Comparison of ENCODE assay signal across 1 cellular context in genomic region chr3:134419214-134419965, GRCh38.
TF ChIP-seq lines count a peak whose summit lies in the region.

No MANE protein-coding gene starts in this region.

TF ChIP-seq in HepG2, 621 proteins besides CTCF, POLR2A, EP300 and RAD21 (continued from another document and continues in another):
- TF ChIP-seq STAG1 (CRISPR knock-in tag; IDR thresholded peaks at IDR 0.05) (no peak), MLLT10 (CRISPR knock-in tag; IDR thresholded peaks at IDR 0.05) (no peak), ZNF800 (CRISPR knock-in tag; IDR thresholded peaks at IDR 0.05) (no peak), PBX3 (CRISPR knock-in tag; IDR thresholded peaks at IDR 0.05; ENCODE audit: borderline replicate concordance) (no peak), BRCA1 (CRISPR knock-in tag; IDR thresholded peaks at IDR 0.05) (no peak), SNAPC2 (CRISPR knock-in tag; IDR thresholded peaks at IDR 0.05) (no peak), ZFYVE20 (CRISPR knock-in tag; IDR thresholded peaks at IDR 0.05; ENCODE audit: borderline replicate concordance, low read depth) (no peak), SNRNP70 (IDR thresholded peaks at IDR 0.05; ENCODE audit: low read depth, low read length) (no peak), ZNF441 (CRISPR knock-in tag; IDR thresholded peaks at IDR 0.05; ENCODE audit: borderline replicate concordance) (no peak), POLR2AphosphoS2 (IDR thresholded peaks at IDR 0.05; ENCODE audit: low read depth, low read length) (no peak), AFF4 (CRISPR knock-in tag; IDR thresholded peaks at IDR 0.05) (no peak), MYNN (CRISPR knock-in tag; IDR thresholded peaks at IDR 0.05; ENCODE audit: low read depth) (0 out of 2 replicates have a peak, but pooled peaks have one; percentile 74), DMAP1 (CRISPR knock-in tag; IDR thresholded peaks at IDR 0.05) (peak; percentile 40; the same call in 1 of the 2 replicates), ZNF75D (CRISPR knock-in tag; IDR thresholded peaks at IDR 0.05; ENCODE audit: borderline replicate concordance) (no peak), ZNF572 (CRISPR knock-in tag; IDR thresholded peaks at IDR 0.05) (no peak), NKX3-1 (CRISPR knock-in tag; IDR thresholded peaks at IDR 0.05) (no peak), ZNF564 (CRISPR knock-in tag; IDR thresholded peaks at IDR 0.05) (no peak), ZNF850 (CRISPR knock-in tag; conservative IDR thresholded peaks at IDR 0.05) (no peak), ZNF589 (CRISPR knock-in tag; conservative IDR thresholded peaks at IDR 0.05) (no peak; the same call in 1 of the 2 replicates), TEAD2 (CRISPR knock-in tag; IDR thresholded peaks at IDR 0.05) (no peak), ZNF124 (CRISPR knock-in tag; IDR thresholded peaks at IDR 0.05) (no peak), NR2F6 (IDR thresholded peaks at IDR 0.05) (peak; percentile 66), NR2F6 (CRISPR knock-in tag; IDR thresholded peaks at IDR 0.05) (peak; percentile 75), ZSCAN22 (CRISPR knock-in tag; IDR thresholded peaks at IDR 0.05) (no peak), SMARCC2 (IDR thresholded peaks at IDR 0.05) (no peak), ESRRA (CRISPR knock-in tag; IDR thresholded peaks at IDR 0.05; ENCODE audit: low read depth) (no peak), ZMYM3 (CRISPR knock-in tag; IDR thresholded peaks at IDR 0.05) (peak; percentile 45; the same call in 1 of the 2 replicates), ZNF547 (CRISPR knock-in tag; IDR thresholded peaks at IDR 0.05) (no peak), REPIN1 (CRISPR knock-in tag; IDR thresholded peaks at IDR 0.05; ENCODE audit: borderline replicate concordance, low read depth) (peak; percentile 72; the same call in 1 of the 2 replicates), SP2 (CRISPR knock-in tag; IDR thresholded peaks at IDR 0.05) (no peak), GPN1 (CRISPR knock-in tag; IDR thresholded peaks at IDR 0.05; ENCODE audit: borderline replicate concordance) (no peak), ZBTB40 (IDR thresholded peaks at IDR 0.05) (no peak), ZBTB40 (CRISPR knock-in tag; IDR thresholded peaks at IDR 0.05) (no peak), RNF2 (conservative IDR thresholded peaks at IDR 0.05; ENCODE audit: low read depth) (no peak)
- TF ChIP-seq, protein P1, sequence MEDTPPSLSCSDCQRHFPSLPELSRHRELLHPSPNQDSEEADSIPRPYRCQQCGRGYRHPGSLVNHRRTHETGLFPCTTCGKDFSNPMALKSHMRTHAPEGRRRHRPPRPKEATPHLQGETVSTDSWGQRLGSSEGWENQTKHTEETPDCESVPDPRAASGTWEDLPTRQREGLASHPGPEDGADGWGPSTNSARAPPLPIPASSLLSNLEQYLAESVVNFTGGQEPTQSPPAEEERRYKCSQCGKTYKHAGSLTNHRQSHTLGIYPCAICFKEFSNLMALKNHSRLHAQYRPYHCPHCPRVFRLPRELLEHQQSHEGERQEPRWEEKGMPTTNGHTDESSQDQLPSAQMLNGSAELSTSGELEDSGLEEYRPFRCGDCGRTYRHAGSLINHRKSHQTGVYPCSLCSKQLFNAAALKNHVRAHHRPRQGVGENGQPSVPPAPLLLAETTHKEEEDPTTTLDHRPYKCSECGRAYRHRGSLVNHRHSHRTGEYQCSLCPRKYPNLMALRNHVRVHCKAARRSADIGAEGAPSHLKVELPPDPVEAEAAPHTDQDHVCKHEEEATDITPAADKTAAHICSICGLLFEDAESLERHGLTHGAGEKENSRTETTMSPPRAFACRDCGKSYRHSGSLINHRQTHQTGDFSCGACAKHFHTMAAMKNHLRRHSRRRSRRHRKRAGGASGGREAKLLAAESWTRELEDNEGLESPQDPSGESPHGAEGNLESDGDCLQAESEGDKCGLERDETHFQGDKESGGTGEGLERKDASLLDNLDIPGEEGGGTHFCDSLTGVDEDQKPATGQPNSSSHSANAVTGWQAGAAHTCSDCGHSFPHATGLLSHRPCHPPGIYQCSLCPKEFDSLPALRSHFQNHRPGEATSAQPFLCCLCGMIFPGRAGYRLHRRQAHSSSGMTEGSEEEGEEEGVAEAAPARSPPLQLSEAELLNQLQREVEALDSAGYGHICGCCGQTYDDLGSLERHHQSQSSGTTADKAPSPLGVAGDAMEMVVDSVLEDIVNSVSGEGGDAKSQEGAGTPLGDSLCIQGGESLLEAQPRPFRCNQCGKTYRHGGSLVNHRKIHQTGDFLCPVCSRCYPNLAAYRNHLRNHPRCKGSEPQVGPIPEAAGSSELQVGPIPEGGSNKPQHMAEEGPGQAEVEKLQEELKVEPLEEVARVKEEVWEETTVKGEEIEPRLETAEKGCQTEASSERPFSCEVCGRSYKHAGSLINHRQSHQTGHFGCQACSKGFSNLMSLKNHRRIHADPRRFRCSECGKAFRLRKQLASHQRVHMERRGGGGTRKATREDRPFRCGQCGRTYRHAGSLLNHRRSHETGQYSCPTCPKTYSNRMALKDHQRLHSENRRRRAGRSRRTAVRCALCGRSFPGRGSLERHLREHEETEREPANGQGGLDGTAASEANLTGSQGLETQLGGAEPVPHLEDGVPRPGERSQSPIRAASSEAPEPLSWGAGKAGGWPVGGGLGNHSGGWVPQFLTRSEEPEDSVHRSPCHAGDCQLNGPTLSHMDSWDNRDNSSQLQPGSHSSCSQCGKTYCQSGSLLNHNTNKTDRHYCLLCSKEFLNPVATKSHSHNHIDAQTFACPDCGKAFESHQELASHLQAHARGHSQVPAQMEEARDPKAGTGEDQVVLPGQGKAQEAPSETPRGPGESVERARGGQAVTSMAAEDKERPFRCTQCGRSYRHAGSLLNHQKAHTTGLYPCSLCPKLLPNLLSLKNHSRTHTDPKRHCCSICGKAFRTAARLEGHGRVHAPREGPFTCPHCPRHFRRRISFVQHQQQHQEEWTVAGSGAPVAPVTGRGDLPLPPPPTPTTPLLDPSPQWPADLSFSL (CRISPR knock-in tag; IDR thresholded peaks at IDR 0.05), result no peak
- TF ChIP-seq, protein P2, sequence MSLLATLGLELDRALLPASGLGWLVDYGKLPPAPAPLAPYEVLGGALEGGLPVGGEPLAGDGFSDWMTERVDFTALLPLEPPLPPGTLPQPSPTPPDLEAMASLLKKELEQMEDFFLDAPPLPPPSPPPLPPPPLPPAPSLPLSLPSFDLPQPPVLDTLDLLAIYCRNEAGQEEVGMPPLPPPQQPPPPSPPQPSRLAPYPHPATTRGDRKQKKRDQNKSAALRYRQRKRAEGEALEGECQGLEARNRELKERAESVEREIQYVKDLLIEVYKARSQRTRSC (CRISPR knock-in tag; IDR thresholded peaks at IDR 0.05; ENCODE audit: low read depth), result no peak
- TF ChIP-seq, protein P3, sequence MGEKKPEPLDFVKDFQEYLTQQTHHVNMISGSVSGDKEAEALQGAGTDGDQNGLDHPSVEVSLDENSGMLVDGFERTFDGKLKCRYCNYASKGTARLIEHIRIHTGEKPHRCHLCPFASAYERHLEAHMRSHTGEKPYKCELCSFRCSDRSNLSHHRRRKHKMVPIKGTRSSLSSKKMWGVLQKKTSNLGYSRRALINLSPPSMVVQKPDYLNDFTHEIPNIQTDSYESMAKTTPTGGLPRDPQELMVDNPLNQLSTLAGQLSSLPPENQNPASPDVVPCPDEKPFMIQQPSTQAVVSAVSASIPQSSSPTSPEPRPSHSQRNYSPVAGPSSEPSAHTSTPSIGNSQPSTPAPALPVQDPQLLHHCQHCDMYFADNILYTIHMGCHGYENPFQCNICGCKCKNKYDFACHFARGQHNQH (CRISPR knock-in tag; IDR thresholded peaks at IDR 0.05), result peak; percentile 64; the same call in 1 of the 2 replicates
